1 cellular context compared by ENCODE assay signal in genomic region chr1:168260393-168260792, GRCh38.
TF ChIP-seq lines count a peak whose summit lies in the region.

No MANE protein-coding gene starts in this region.

TF ChIP-seq in endothelial cell of umbilical vein, 7 proteins besides CTCF, POLR2A, EP300 and RAD21 (continued from another document):
- TF ChIP-seq JUN (IDR thresholded peaks at IDR 0.05; ENCODE audit: borderline replicate concordance, insufficient read depth, insufficient read length, low read depth) (no peak), EZH2 (IDR thresholded peaks at IDR 0.05; ENCODE audit: borderline replicate concordance, low read depth, low read length, severe bottlenecking) (no peak), POLR2AphosphoS5 (IDR thresholded peaks at IDR 0.05; ENCODE audit: insufficient read depth, low read depth, low read length) (no peak), FOS (IDR thresholded peaks at IDR 0.05; ENCODE audit: borderline replicate concordance, insufficient read depth, low read length) (no peak), MYC (IDR thresholded peaks at IDR 0.05; ENCODE audit: low read depth, low read length) (no peak), GATA2 (IDR thresholded peaks at IDR 0.05; ENCODE audit: insufficient read depth, insufficient read length, low read depth, low read length) (no peak)
